ENCODE assay signal across 1 cellular context in the genomic region with DNA sequence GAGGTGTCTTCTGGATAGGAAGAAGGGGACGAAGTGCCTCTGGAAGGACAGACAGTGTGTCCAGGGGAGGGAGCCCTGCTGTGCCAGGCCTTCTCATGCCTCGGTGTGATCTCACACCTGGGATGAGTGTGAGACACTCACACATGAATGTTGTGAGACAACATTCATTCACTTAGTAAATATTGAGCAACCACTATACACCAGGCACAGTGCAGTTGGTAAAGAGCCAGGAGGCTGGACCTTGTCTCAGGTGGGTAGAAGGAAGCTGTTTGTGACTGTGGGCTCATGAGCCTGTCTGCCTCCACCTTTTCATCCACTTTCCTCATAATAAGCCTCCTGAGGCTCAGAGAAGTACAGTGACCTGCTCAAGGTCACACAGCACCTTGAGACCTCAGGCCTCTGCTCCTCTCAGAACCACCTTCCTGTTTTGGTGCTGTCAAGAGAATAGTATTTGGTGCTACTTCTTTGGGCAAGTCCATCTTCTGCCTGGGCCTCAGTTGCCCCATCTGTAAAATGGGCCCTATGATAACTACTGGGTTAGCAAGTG.
TF ChIP-seq lines count a peak whose summit lies in the region.

No MANE protein-coding gene starts in this region.

TF ChIP-seq in HepG2, 621 proteins besides CTCF, POLR2A, EP300 and RAD21 (continued from another document and continues in another):
- TF ChIP-seq PRDM15 (CRISPR knock-in tag; IDR thresholded peaks at IDR 0.05) (no peak), SMYD3 (CRISPR knock-in tag; IDR thresholded peaks at IDR 0.05) (no peak), TIGD3 (CRISPR knock-in tag; IDR thresholded peaks at IDR 0.05; ENCODE audit: borderline replicate concordance) (no peak), MED8 (CRISPR knock-in tag; IDR thresholded peaks at IDR 0.05; ENCODE audit: insufficient replicate concordance) (no peak), BRF2 (CRISPR knock-in tag; IDR thresholded peaks at IDR 0.05) (no peak), SMAD1 (CRISPR knock-in tag; IDR thresholded peaks at IDR 0.05; ENCODE audit: borderline replicate concordance, low read depth) (no peak), FOXO1 (CRISPR knock-in tag; IDR thresholded peaks at IDR 0.05) (peak; percentile 79; the same call in 1 of the 2 replicates), ATF2 (CRISPR knock-in tag; IDR thresholded peaks at IDR 0.05) (no peak), ZNF780A (CRISPR knock-in tag; IDR thresholded peaks at IDR 0.05) (no peak), PAXIP1 (CRISPR knock-in tag; conservative IDR thresholded peaks at IDR 0.05) (peak; percentile 76), SKI (IDR thresholded peaks at IDR 0.05; ENCODE audit: partially characterized antibody) (peak; percentile 61), JDP2 (CRISPR knock-in tag; IDR thresholded peaks at IDR 0.05; ENCODE audit: borderline replicate concordance) (no peak), ZNF264 (CRISPR knock-in tag; IDR thresholded peaks at IDR 0.05) (no peak), ZKSCAN8 (CRISPR knock-in tag; IDR thresholded peaks at IDR 0.05; ENCODE audit: borderline replicate concordance) (peak; percentile 78; the same call in 1 of the 2 replicates), ISL2 (CRISPR knock-in tag; IDR thresholded peaks at IDR 0.05) (peak; percentile 26; the same call in 1 of the 2 replicates), ZNF644 (CRISPR knock-in tag; IDR thresholded peaks at IDR 0.05; ENCODE audit: low read depth) (no peak), ZNF17 (CRISPR knock-in tag; IDR thresholded peaks at IDR 0.05) (no peak), ZNF761 (CRISPR knock-in tag; conservative IDR thresholded peaks at IDR 0.05) (0 out of 2 replicates have a peak, but pooled peaks have one; percentile 33), FOSL2 (CRISPR knock-in tag; IDR thresholded peaks at IDR 0.05) (peak; percentile 85), ZEB1 (IDR thresholded peaks at IDR 0.05; ENCODE audit: insufficient replicate concordance, low read depth) (peak; percentile 50), FOXK2 (IDR thresholded peaks at IDR 0.05) (no peak), RBM22 (optimal IDR thresholded peaks at IDR 0.05; ENCODE audit: low read length) (no peak), SP140L (CRISPR knock-in tag; IDR thresholded peaks at IDR 0.05; ENCODE audit: borderline replicate concordance) (no peak), ZNF530 (CRISPR knock-in tag; IDR thresholded peaks at IDR 0.05; ENCODE audit: low read depth) (no peak), MAFG (CRISPR knock-in tag; IDR thresholded peaks at IDR 0.05) (no peak), ZMAT5 (CRISPR knock-in tag; IDR thresholded peaks at IDR 0.05; ENCODE audit: borderline replicate concordance, low read depth) (no peak), PRMT3 (CRISPR knock-in tag; IDR thresholded peaks at IDR 0.05; ENCODE audit: borderline replicate concordance, low read depth) (no peak)
- TF ChIP-seq, protein P1, sequence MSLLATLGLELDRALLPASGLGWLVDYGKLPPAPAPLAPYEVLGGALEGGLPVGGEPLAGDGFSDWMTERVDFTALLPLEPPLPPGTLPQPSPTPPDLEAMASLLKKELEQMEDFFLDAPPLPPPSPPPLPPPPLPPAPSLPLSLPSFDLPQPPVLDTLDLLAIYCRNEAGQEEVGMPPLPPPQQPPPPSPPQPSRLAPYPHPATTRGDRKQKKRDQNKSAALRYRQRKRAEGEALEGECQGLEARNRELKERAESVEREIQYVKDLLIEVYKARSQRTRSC (CRISPR knock-in tag; IDR thresholded peaks at IDR 0.05; ENCODE audit: low read depth) = no peak
- TF ChIP-seq, protein P2, sequence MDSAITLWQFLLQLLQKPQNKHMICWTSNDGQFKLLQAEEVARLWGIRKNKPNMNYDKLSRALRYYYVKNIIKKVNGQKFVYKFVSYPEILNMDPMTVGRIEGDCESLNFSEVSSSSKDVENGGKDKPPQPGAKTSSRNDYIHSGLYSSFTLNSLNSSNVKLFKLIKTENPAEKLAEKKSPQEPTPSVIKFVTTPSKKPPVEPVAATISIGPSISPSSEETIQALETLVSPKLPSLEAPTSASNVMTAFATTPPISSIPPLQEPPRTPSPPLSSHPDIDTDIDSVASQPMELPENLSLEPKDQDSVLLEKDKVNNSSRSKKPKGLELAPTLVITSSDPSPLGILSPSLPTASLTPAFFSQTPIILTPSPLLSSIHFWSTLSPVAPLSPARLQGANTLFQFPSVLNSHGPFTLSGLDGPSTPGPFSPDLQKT (CRISPR knock-in tag; IDR thresholded peaks at IDR 0.05; ENCODE audit: borderline replicate concordance) = no peak
- TF ChIP-seq, protein P3, sequence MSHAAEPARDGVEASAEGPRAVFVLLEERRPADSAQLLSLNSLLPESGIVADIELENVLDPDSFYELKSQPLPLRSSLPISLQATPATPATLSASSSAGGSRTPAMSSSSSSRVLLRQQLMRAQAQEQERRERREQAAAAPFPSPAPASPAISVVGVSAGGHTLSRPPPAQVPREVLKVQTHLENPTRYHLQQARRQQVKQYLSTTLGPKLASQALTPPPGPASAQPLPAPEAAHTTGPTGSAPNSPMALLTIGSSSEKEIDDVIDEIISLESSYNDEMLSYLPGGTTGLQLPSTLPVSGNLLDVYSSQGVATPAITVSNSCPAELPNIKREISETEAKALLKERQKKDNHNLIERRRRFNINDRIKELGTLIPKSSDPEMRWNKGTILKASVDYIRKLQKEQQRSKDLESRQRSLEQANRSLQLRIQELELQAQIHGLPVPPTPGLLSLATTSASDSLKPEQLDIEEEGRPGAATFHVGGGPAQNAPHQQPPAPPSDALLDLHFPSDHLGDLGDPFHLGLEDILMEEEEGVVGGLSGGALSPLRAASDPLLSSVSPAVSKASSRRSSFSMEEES (CRISPR knock-in tag; IDR thresholded peaks at IDR 0.05) = 0 out of 2 replicates have a peak, but pooled peaks have one; percentile 42
- TF ChIP-seq, protein P4, sequence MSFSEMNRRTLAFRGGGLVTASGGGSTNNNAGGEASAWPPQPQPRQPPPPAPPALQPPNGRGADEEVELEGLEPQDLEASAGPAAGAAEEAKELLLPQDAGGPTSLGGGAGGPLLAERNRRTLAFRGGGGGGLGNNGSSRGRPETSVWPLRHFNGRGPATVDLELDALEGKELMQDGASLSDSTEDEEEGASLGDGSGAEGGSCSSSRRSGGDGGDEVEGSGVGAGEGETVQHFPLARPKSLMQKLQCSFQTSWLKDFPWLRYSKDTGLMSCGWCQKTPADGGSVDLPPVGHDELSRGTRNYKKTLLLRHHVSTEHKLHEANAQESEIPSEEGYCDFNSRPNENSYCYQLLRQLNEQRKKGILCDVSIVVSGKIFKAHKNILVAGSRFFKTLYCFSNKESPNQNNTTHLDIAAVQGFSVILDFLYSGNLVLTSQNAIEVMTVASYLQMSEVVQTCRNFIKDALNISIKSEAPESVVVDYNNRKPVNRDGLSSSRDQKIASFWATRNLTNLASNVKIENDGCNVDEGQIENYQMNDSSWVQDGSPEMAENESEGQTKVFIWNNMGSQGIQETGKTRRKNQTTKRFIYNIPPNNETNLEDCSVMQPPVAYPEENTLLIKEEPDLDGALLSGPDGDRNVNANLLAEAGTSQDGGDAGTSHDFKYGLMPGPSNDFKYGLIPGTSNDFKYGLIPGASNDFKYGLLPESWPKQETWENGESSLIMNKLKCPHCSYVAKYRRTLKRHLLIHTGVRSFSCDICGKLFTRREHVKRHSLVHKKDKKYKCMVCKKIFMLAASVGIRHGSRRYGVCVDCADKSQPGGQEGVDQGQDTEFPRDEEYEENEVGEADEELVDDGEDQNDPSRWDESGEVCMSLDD (CRISPR knock-in tag; IDR thresholded peaks at IDR 0.05; ENCODE audit: borderline replicate concordance) = no peak
- TF ChIP-seq, protein P5, sequence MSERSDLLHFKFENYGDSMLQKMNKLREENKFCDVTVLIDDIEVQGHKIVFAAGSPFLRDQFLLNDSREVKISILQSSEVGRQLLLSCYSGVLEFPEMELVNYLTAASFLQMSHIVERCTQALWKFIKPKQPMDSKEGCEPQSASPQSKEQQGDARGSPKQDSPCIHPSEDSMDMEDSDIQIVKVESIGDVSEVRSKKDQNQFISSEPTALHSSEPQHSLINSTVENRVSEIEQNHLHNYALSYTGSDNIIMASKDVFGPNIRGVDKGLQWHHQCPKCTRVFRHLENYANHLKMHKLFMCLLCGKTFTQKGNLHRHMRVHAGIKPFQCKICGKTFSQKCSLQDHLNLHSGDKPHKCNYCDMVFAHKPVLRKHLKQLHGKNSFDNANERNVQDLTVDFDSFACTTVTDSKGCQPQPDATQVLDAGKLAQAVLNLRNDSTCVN (CRISPR knock-in tag; IDR thresholded peaks at IDR 0.05; ENCODE audit: borderline replicate concordance) = no peak
- TF ChIP-seq, protein P6, sequence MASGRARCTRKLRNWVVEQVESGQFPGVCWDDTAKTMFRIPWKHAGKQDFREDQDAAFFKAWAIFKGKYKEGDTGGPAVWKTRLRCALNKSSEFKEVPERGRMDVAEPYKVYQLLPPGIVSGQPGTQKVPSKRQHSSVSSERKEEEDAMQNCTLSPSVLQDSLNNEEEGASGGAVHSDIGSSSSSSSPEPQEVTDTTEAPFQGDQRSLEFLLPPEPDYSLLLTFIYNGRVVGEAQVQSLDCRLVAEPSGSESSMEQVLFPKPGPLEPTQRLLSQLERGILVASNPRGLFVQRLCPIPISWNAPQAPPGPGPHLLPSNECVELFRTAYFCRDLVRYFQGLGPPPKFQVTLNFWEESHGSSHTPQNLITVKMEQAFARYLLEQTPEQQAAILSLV (CRISPR knock-in tag; IDR thresholded peaks at IDR 0.05; ENCODE audit: borderline replicate concordance) = no peak
